26 cellular contexts compared by ENCODE assay signal in the genomic region with DNA sequence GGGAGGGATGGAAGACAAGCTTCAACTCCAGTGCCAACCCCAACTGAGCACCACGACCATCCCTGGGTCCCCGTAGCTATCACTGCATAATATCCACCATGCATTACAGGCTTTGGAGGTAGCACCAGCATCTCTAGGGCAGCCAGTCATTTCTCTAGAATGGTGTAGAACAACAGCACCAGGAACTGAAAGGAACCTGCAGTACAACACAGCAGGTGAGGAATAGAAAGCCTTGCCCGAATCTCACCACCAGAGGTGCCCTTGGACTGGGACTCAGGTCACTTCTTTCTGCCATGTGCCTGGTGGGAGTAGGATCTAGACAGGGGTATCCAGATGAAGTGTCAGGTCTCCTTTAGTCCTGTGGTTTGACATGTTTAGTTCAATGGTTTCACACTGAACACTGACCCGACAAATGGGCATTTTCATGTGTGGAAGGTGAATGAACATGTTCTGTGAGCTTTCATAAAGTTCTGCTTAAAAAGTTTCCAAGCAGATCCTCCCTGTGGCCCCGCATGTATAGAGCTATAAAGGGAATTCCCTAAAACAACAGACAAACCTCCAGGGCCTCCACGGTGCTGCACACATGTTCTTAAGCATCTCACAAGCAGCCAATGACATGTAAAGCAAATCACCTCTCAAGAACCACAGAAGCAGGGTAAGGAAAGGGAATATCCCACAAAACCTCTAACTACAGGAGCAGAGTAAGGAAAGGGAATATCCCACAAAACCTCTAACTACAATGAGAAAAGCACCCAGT.
"Had no signal": no experiment of that assay in that cellular context is flagged by ENCODE, and none has a peak within 500 bp of the region (broad histone marks: within the 10 kb centered on the region; RNA-seq: fewer than 3 reads in every experiment).

No MANE protein-coding gene starts in this region.

- H3K4me1 ChIP-seq: body of pancreas, gastrocnemius medialis, tibial nerve had no signal

- H3K27ac Mint-ChIP-seq: activated CD4-positive, alpha-beta T cell treated with anti-CD3 and anti-CD28 coated beads, Interleukin-2, amount 10 ng/mL, durations not matched to agents 24 days and 14 days; activated CD8-positive, alpha-beta T cell treated with anti-CD3 and anti-CD28 coated beads for 36 hours; activated naive CD8-positive, alpha-beta T cell treated with anti-CD3 and anti-CD28 coated beads, Interleukin-2, amount 10 ng/mL, durations not matched to agents 7 days and 5 days; activated T-helper 17 cell treated with anti-CD3 and anti-CD28 coated beads, Interleukin-2, amount 50 U/mL, for 72 hours; mesothelial cell of epicardium; nephron; stimulated activated naive CD8-positive, alpha-beta T cell treated with anti-CD3 and anti-CD28 coated beads, Interleukin-15, Interleukin-2, amounts not matched to agents 100 ng/mL and 50 ng/mL, for 24 hours; T-helper 2 cell treated with Interferon-gamma antibody and Interleukin-4, amounts not matched to agents 5 μg/mL and 100 μg/mL, for 36 hours had no signal

- H3K4me3 ChIP-seq: body of pancreas, gastrocnemius medialis, lung, tibial nerve had no signal

- H3K36me3 Mint-ChIP-seq: activated naive CD8-positive, alpha-beta T cell treated with anti-CD3 and anti-CD28 coated beads, Interleukin-2, amount 10 ng/mL, durations not matched to agents 7 days and 5 days; mesothelial cell of epicardium had no signal

- H3K27ac ChIP-seq: body of pancreas, gastrocnemius medialis, tibial nerve had no signal

- DNase-seq: activated CD4-positive, alpha-beta T cell treated with anti-CD3 and anti-CD28 coated beads, Interleukin-2, amount 10 ng/mL, durations not matched to agents 24 days and 14 days; activated CD4-positive, CD25-positive, alpha-beta regulatory T cell; activated CD8-positive, alpha-beta T cell treated with anti-CD3 and anti-CD28 coated beads for 36 hours; activated naive CD4-positive, alpha-beta T cell; activated naive CD8-positive, alpha-beta T cell treated with anti-CD3 and anti-CD28 coated beads, Interleukin-2, amount 10 ng/mL, durations not matched to agents 7 days and 5 days; activated T-cell treated with anti-CD3 and anti-CD28 coated beads, Interleukin-2, amount 50 U/mL, for 1 hour; body of pancreas; caudate nucleus; erythroblast; gastrocnemius medialis; head of caudate nucleus; kidney; nucleus accumbens; posterior cingulate gyrus; stimulated activated CD4-positive, alpha-beta T cell treated with anti-CD3 and anti-CD28 coated beads, Interleukin-12 subunit alpha, Interleukin-12 subunit beta, amount 100 ng/mL, for 4 hours; stimulated activated CD4-positive, alpha-beta T cell treated with anti-CD3 and anti-CD28 coated beads, Interleukin-2, amount 100 ng/mL, for 24 hours had no signal

- H3K27me3 Mint-ChIP-seq: activated CD4-positive, alpha-beta T cell treated with anti-CD3 and anti-CD28 coated beads, Interleukin-2, amount 10 ng/mL, durations not matched to agents 24 days and 14 days; activated CD8-positive, alpha-beta T cell treated with anti-CD3 and anti-CD28 coated beads for 36 hours; activated T-helper 17 cell treated with anti-CD3 and anti-CD28 coated beads, Interleukin-2, amount 50 U/mL, for 72 hours; stimulated activated naive CD8-positive, alpha-beta T cell treated with anti-CD3 and anti-CD28 coated beads, Interleukin-15, Interleukin-2, amounts not matched to agents 100 ng/mL and 50 ng/mL, for 24 hours had no signal

- H3K27me3 ChIP-seq: body of pancreas, gastrocnemius medialis, tibial nerve had no signal

- H3K4me1 Mint-ChIP-seq: activated CD4-positive, alpha-beta T cell treated with anti-CD3 and anti-CD28 coated beads, Interleukin-2, amount 10 ng/mL, durations not matched to agents 24 days and 14 days; activated T-helper 17 cell treated with anti-CD3 and anti-CD28 coated beads, Interleukin-2, amount 50 U/mL, for 72 hours; nephron had no signal

- ATAC-seq: activated CD8-positive, alpha-beta T cell treated with anti-CD3 and anti-CD28 coated beads for 36 hours; activated T-helper 17 cell treated with anti-CD3 and anti-CD28 coated beads, Interleukin-2, amount 50 U/mL, for 72 hours; body of pancreas; gastrocnemius medialis; left lobe of liver had no signal

- H3K4me3 Mint-ChIP-seq: activated CD4-positive, alpha-beta T cell treated with anti-CD3 and anti-CD28 coated beads, Interleukin-2, amount 10 ng/mL, durations not matched to agents 24 days and 14 days; activated CD8-positive, alpha-beta T cell treated with anti-CD3 and anti-CD28 coated beads for 36 hours; activated naive CD8-positive, alpha-beta T cell treated with anti-CD3 and anti-CD28 coated beads, Interleukin-2, amount 10 ng/mL, durations not matched to agents 7 days and 5 days; activated T-helper 17 cell treated with anti-CD3 and anti-CD28 coated beads, Interleukin-2, amount 50 U/mL, for 72 hours; mesothelial cell of epicardium; nephron; stimulated activated naive CD8-positive, alpha-beta T cell treated with anti-CD3 and anti-CD28 coated beads, Interleukin-15, Interleukin-2, amounts not matched to agents 100 ng/mL and 50 ng/mL, for 24 hours; T-helper 2 cell treated with Interferon-gamma antibody and Interleukin-4, amounts not matched to agents 5 μg/mL and 100 μg/mL, for 36 hours had no signal

- H3K9me3 ChIP-seq: body of pancreas, gastrocnemius medialis, tibial nerve had no signal

- FAIRE-seq: colon, kidney, urothelium cell line had no signal

- H3K36me3 ChIP-seq: gastrocnemius medialis, tibial nerve had no signal
